ENCODE assay signal across 4 cellular contexts in the genomic region with DNA sequence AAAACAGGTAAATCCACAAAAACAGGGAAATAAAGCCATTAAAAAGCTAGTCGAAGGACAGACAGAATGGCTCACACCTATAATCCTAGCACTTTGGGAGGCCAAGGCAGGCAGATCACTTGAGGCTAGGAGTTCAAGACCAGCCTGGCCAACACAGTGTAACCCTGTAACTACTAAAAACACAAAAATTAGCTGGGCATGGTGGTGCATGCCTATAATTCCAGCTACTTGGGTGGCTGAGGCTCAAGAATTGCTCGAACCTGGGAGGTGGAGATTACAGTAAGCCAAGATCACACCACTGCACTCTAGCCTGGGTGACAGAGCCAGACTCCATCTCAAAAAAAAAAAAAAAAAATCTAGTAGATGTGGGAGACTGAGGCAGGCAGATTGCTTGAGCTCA. TPM values are rescaled to one million over a fixed set of nuclear protein-coding genes. Genes with fewer than 3 reads are reported as not detected.
DNase-seq lines count a peak whose midpoint lies in the region; ATAC-seq and TF ChIP-seq lines count a peak whose summit lies in the region.
"Not testable (repeated sequence)": the region's sequence is repeated elsewhere in the genome, so short reads cannot be mapped to it uniquely, and the experiment has no call there.

No MANE protein-coding gene starts in this region.

- not testable (repeated sequence) for H3K4me3 ChIP-seq in IMR-90 (ENCODE audit: insufficient read depth, low read depth, low read length)

- H4K20me1 ChIP-seq in IMR-90 (ENCODE audit: insufficient read depth, low read length): peaks cover 13% of the 10 kb centered on the region

- H3K36me3 ChIP-seq in IMR-90 (ENCODE audit: control insufficient read depth, insufficient read depth, low read length): peaks cover 19% of the 10 kb centered on the region

- peaks cover 12% of the 10 kb centered on the region for H3K9me1 ChIP-seq in IMR-90 (ENCODE audit: insufficient read depth, low read length)

- not testable (repeated sequence) for BruUV-seq in IMR-90 (replicated peaks; lab: Mats Ljungman, UMichigan)

- TF ChIP-seq RAD21 in IMR-90 (IDR thresholded peaks at IDR 0.05; ENCODE audit: low read length): not testable (repeated sequence)

- CTCF ChIA-PET in IMR-90 (lab: Yijun Ruan, JAX): interaction anchor here (0.8 to 1.7 kb wide), 3 partner anchors 32 to 286 kb away, joined by 3 to 6 read pairs (median 4); no protein-coding TSS in a partner anchor

- not testable (repeated sequence) for H3K56ac ChIP-seq in IMR-90 (ENCODE audit: extremely low read depth, insufficient read depth, low read length)

- not testable (repeated sequence) for H2BK20ac ChIP-seq in IMR-90 (ENCODE audit: low read depth, low read length)

- H3K79me1 ChIP-seq in IMR-90 (ENCODE audit: low read depth in 1 of 2, low read length in 2 of 2): peaks cover 21 to 48% of the 10 kb centered on the region in 2 experiments

- H2AFZ ChIP-seq in IMR-90 (replicated peaks; ENCODE audit: low read length, poor library complexity): not testable (repeated sequence)

- intact Hi-C loops in IMR-90 (cut with micrococcal nuclease): not testable (repeated sequence)
- intact Hi-C loops in dendritic cell treated with granulocyte-macrophage colony-stimulating factor and Interleukin-4, amounts not matched to agents 40 ng/mL and 50 ng/mL, for 4 days (cut with micrococcal nuclease): loop anchor here (5.0 to 10.0 kb wide), 2 partner anchors 303 to 556 kb away; a partner anchor contains a TSS

- in situ Hi-C loops in IMR-90 (cut with MboI; ENCODE audit: low sequenced_read_pairs): not testable (repeated sequence)

- H3K27ac ChIP-seq in IMR-90 (ENCODE audit: insufficient read depth, low read length): not testable (repeated sequence)
- peak overlapping the region; percentile 75 for H3K27ac ChIP-seq in VCaP

- H3K36me3 Mint-ChIP-seq in dendritic cell treated with granulocyte-macrophage colony-stimulating factor and Interleukin-4, amounts not matched to agents 40 ng/mL and 50 ng/mL, for 4 days (ENCODE audit: low read depth): peaks cover 65% of the 10 kb centered on the region
- H3K36me3 Mint-ChIP-seq in nephron (ENCODE audit: low read depth): peaks cover 40% of the 10 kb centered on the region

- peaks cover 21% of the 10 kb centered on the region for H3K4me1 Mint-ChIP-seq in dendritic cell treated with granulocyte-macrophage colony-stimulating factor and Interleukin-4, amounts not matched to agents 40 ng/mL and 50 ng/mL, for 4 days (ENCODE audit: low read depth)
- H3K4me1 Mint-ChIP-seq in nephron: peaks cover 40% of the 10 kb centered on the region

- peak overlapping the region; percentile 57 for H3K27ac Mint-ChIP-seq in dendritic cell treated with granulocyte-macrophage colony-stimulating factor and Interleukin-4, amounts not matched to agents 40 ng/mL and 50 ng/mL, for 4 days
- peak overlapping the region; percentile 24 to 87 (median 41) for H3K27ac Mint-ChIP-seq in nephron

- not testable (repeated sequence) for TF ChIP-seq CTCF in IMR-90 (conservative IDR thresholded peaks at IDR 0.05; ENCODE audit: low read depth, low read length); VCaP (conservative IDR thresholded peaks at IDR 0.05); nephron (IDR thresholded peaks at IDR 0.05; ENCODE audit: unreplicated experiment in 3 of 3)

- H3K9me3 ChIP-seq in IMR-90 (ENCODE audit: control insufficient read depth, insufficient read depth, low read length): not testable (repeated sequence)

- H3K4me1 ChIP-seq in IMR-90 (ENCODE audit: control insufficient read depth, insufficient read depth, low read length): peaks cover 16% of the 10 kb centered on the region

- H2BK15ac ChIP-seq in IMR-90 (ENCODE audit: low read depth, low read length): not testable (repeated sequence)

- not testable (repeated sequence) for H3K9me3 Mint-ChIP-seq in dendritic cell treated with granulocyte-macrophage colony-stimulating factor and Interleukin-4, amounts not matched to agents 40 ng/mL and 50 ng/mL, for 4 days; nephron

- H3K27me3 Mint-ChIP-seq in dendritic cell treated with granulocyte-macrophage colony-stimulating factor and Interleukin-4, amounts not matched to agents 40 ng/mL and 50 ng/mL, for 4 days; nephron (ENCODE audit: low read depth): not testable (repeated sequence)

- not testable (repeated sequence) for H3K9ac ChIP-seq in IMR-90 (ENCODE audit: low read depth, low read length)

- DNase-seq in IMR-90: not testable (repeated sequence)

- not testable (repeated sequence) for TF ChIP-seq POLR2A in IMR-90 (IDR thresholded peaks at IDR 0.05; ENCODE audit: low read depth, low read length)

- not testable (repeated sequence) for H2BK120ac ChIP-seq in IMR-90 (ENCODE audit: low read depth, low read length)

- POLR2A ChIA-PET in IMR-90 (lab: Charles Lee; ENCODE audit: unreplicated experiment): interaction anchor here (0.6 kb wide), 1 partner anchor 277 kb away, joined by 3 read pairs; no protein-coding TSS in a partner anchor

- H4K8ac ChIP-seq in IMR-90 (ENCODE audit: low read depth in 2 of 2, low read length in 2 of 2): 0 out of 4 replicates have a peak overlapping the region, but pooled peaks of 1 of the 2 experiments have one; percentile 14

- H3K27me3 ChIP-seq in IMR-90 (ENCODE audit: control insufficient read depth, insufficient read depth, low read length): not testable (repeated sequence)

- H2BK5ac ChIP-seq in IMR-90 (ENCODE audit: low read depth, low read length, poor library complexity, severe bottlenecking): peak overlapping the region; percentile 2

- peak overlapping the region; percentile 15; the same call in 1 of the 2 replicates for H3K4ac ChIP-seq in IMR-90 (ENCODE audit: low read depth, low read length)

- not testable (repeated sequence) for H4K5ac ChIP-seq in IMR-90 (ENCODE audit: low read depth, low read length)

- not testable (repeated sequence) for H3K23ac ChIP-seq in IMR-90 (ENCODE audit: low read depth, low read length)

- 0 out of 2 replicates have a peak overlapping the region, but pooled peaks have one; percentile 7 for H3K14ac ChIP-seq in IMR-90 (replicated peaks; ENCODE audit: low read depth, low read length)

- not testable (repeated sequence) for H3K4me2 ChIP-seq in IMR-90 (ENCODE audit: low read depth, low read length)

- ATAC-seq in IMR-90 (ENCODE audit: low read depth): not testable (repeated sequence)

- H4K91ac ChIP-seq in IMR-90 (ENCODE audit: insufficient read depth, low read depth, low read length): peak overlapping the region; percentile 13; the same call in 1 of the 2 replicates

- dilution Hi-C loops in IMR-90 (cut with HindIII; ENCODE audit: low sequenced_read_pairs, unreplicated experiment): not testable (repeated sequence)

- H3K4me3 Mint-ChIP-seq in dendritic cell treated with granulocyte-macrophage colony-stimulating factor and Interleukin-4, amounts not matched to agents 40 ng/mL and 50 ng/mL, for 4 days: peak overlapping the region; percentile 59
- not testable (repeated sequence) for H3K4me3 Mint-ChIP-seq in nephron

- WGBS in IMR-90 (ENCODE audit: extremely low coverage in 2 of 2, insufficient read length in 1 of 2), 2 experiments: no CpG with 5 or more reads among the region's 2 CpGs

- not testable (repeated sequence) for H2AK9ac ChIP-seq in IMR-90 (replicated peaks; ENCODE audit: low read depth, low read length, poor library complexity)

- H3K18ac ChIP-seq in IMR-90 (ENCODE audit: low read depth, low read length): peak overlapping the region; percentile 12; the same call in 1 of the 2 replicates

- H2AK5ac ChIP-seq in IMR-90 (ENCODE audit: low read depth, low read length): peak overlapping the region; percentile 25

RNA-seq across cellular contexts. Expression of gene VPS53, which starts 16.5 kb away (rescaled TPM):
- total RNA-seq in IMR-90 (2012; rRNA removed): 31.0 and 32.8 TPM in 2 replicates
- 19.3 and 23.4 TPM in 2 replicates for polyA plus RNA-seq in IMR-90 (2012; rRNA removed)
- polyA plus RNA-seq in IMR-90 (2012; cell fraction: cytosol; rRNA removed): 6.8 and 8.5 TPM in 2 replicates
- 14.4 and 19.3 TPM in 2 replicates for polyA plus RNA-seq in IMR-90 (2012; cell fraction: nucleus; rRNA removed; ENCODE audit: low replicate concordance)

RNA-seq across cellular contexts. Expression of gene TLCD3A, which starts 34.3 kb away (rescaled TPM):
- 14.4 and 15.2 TPM in 2 replicates for total RNA-seq in IMR-90 (2012; rRNA removed)
- polyA plus RNA-seq in IMR-90 (2012; rRNA removed): 33.3 and 35.0 TPM in 2 replicates
- 23.3 and 36.1 TPM in 2 replicates for polyA plus RNA-seq in IMR-90 (2012; cell fraction: cytosol; rRNA removed)
- polyA plus RNA-seq in IMR-90 (2012; cell fraction: nucleus; rRNA removed; ENCODE audit: low replicate concordance): 19.6 and 20.6 TPM in 2 replicates

RNA-seq across cellular contexts. Expression of gene GEMIN4, which starts 54.0 kb away (rescaled TPM):
- 13.9 and 16.5 TPM in 2 replicates for total RNA-seq in IMR-90 (2012; rRNA removed)
- 18.3 and 20.4 TPM in 2 replicates for polyA plus RNA-seq in IMR-90 (2012; rRNA removed)
- 13.6 and 16.5 TPM in 2 replicates for polyA plus RNA-seq in IMR-90 (2012; cell fraction: cytosol; rRNA removed)
- 29.9 and 42.3 TPM in 2 replicates for polyA plus RNA-seq in IMR-90 (2012; cell fraction: nucleus; rRNA removed; ENCODE audit: low replicate concordance)
